ENCODE assay signal across 8 cellular contexts in the genomic region with DNA sequence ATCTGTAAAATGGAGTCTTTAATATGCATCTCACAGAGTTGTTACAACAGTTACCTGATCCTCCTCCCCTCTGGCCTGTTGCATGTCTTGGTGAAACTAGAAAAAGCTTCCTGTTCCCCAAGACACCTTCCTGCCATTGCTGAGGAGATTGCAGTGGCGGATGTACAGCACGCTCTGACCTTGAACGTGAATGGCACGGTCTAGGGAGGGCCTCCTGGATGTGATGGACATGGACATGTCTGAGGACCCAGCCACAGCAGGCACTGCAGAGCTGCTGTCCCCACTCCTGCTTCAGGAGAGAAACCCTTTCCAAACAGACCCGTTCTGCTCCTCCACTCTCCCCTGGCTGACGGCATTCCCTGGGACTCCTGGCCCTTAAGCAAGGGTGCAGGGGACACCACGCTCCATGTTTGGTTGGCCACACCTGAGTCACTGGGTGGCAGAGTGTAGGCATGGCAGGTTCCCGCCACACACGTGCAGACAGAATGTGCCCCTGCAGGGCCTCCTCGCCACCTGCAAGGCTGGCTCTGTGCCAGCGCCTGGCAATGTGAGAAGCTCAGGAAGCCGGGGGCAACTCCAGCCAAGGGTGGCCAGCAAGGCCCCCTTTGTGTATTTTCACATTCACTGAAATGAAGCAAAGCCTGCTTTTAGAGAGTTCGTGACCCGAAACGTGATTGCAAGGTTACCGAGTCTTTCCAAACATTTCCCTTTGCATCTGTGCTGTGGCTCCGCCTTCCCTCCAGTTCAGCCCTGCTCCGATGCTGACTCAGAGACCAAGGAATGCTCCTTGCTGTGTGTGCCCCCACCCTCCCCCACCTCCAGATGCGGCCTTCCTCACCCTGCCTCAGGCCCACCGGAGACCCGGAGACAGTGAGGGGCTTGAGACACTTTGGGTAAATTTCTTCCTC. TPM values are rescaled to one million over a fixed set of nuclear protein-coding genes. Genes with fewer than 3 reads are reported as not detected.
DNase-seq lines count a peak whose midpoint lies in the region; ATAC-seq and FAIRE-seq lines count a peak whose summit lies in the region.

No MANE protein-coding gene starts in this region.

- DNase-seq in H7 (peak; percentile 86), NCI-H510A treated with DMSO at 0.1 percent for 48 hours (lab: John Stamatoyannopoulos, UW) (peak; percentile 46), myocyte (ENCODE audit: low read depth) (peak; percentile 79), superior temporal gyrus (ENCODE audit: extremely low spot score) (no peak), NCI-H82 (lab: John Stamatoyannopoulos, UW) (no peak)

- FAIRE-seq in endometrium (lab: Jason Lieb, UNC), result peak; percentile 37

- ATAC-seq in HG02840 (IDR thresholded peaks at IDR 0.05; ENCODE audit: low FRiP score, unreplicated experiment), result no peak
- ATAC-seq in GM19463 (IDR thresholded peaks at IDR 0.05; ENCODE audit: unreplicated experiment), result no peak

- no peak overlapping the region for H3K4me3 ChIP-seq in H7 (ENCODE audit: insufficient read depth, low read depth, low read length)

- no peaks in the 10 kb centered on the region for H3K36me3 ChIP-seq in H7 (replicated peaks; ENCODE audit: control insufficient read depth, insufficient read depth, low read length)

- H3K27me3 ChIP-seq in H7 (ENCODE audit: control insufficient read depth, insufficient read depth, low read length), result no peaks in the 10 kb centered on the region

RNA-seq across cellular contexts. Expression of a gene that starts 46.0 kb away (rescaled TPM):
- 3.8 and 4.6 TPM in 2 replicates for total RNA-seq in H7 (2014; rRNA removed; shearing (Covaris generic))
- 35.0 and 49.3 TPM in 2 replicates for total RNA-seq in myocyte
- polyA plus RNA-seq in myocyte (2012), result 13.0 TPM

Comparison
In these comparisons a context has a peak if more than half of its experiments do, and no peak if none do; other contexts are left out.
1. DNase-seq: peak in H7 (single experiment), NCI-H510A treated with DMSO at 0.1 percent for 48 hours (single experiment) and myocyte (single experiment); none in superior temporal gyrus (single experiment) and NCI-H82 (single experiment).